ENCODE assay signal across 1 cellular context in genomic region chr16:75452464-75453190, GRCh38.
TF ChIP-seq lines count a peak whose summit lies in the region.

No MANE protein-coding gene starts in this region.

TF ChIP-seq in HepG2, 621 proteins besides CTCF, POLR2A, EP300 and RAD21 (continued from another document):
- no peak for TF ChIP-seq ZBTB26 (CRISPR knock-in tag; IDR thresholded peaks at IDR 0.05; ENCODE audit: borderline replicate concordance)
- no peak for TF ChIP-seq ZKSCAN1 (IDR thresholded peaks at IDR 0.05; ENCODE audit: low read length)
